ENCODE assay signal across 8 cellular contexts in genomic region chr17:66717680-66718079, GRCh38.
DNase-seq lines count a peak whose midpoint lies in the region; ATAC-seq and TF ChIP-seq lines count a peak whose summit lies in the region.

No MANE protein-coding gene starts in this region.

- DNase-seq in GM12865 (ENCODE audit: low read depth) (peak; percentile 88), epithelial cell of proximal tubule (ENCODE audit: low read depth) (peak; percentile 13), CD14-positive monocyte (ENCODE audit: low spot score) (no peak), SW 1271 (lab: John Stamatoyannopoulos, UW) (no peak)
- DNase-seq in activated CD4-positive, CD25-positive, alpha-beta regulatory T cell (lab: John Stamatoyannopoulos, UW): no peak
- no peak for DNase-seq in activated naive CD4-positive, alpha-beta T cell treated with anti-CD3 and anti-CD28 coated beads, Interleukin-2, amount 50 U/mL, for 16 hours

- no peak overlapping the region for H3K27ac Mint-ChIP-seq in CD14-positive monocyte

- no peaks in the 10 kb centered on the region for H3K27me3 Mint-ChIP-seq in CD14-positive monocyte (ENCODE audit: low read depth in 3 of 3)

- TF ChIP-seq CTCF in GM12865 (IDR thresholded peaks at IDR 0.05; ENCODE audit: insufficient read depth, low read depth, low read length, missing control alignments) (no peak), epithelial cell of proximal tubule (conservative IDR thresholded peaks at IDR 0.05; ENCODE audit: low read depth, low read length) (no peak), CD14-positive monocyte (IDR thresholded peaks at IDR 0.05) (no peak)

- intact Hi-C loops in CD14-positive monocyte (cut with micrococcal nuclease): loop anchor here in 1 of 2 donors (2.0 kb wide), 1 partner anchor 189 kb away; no protein-coding TSS in a partner anchor

- H3K4me3 ChIP-seq in GM12865 (ENCODE audit: low read depth, low read length) (no peak overlapping the region), epithelial cell of proximal tubule (ENCODE audit: low read depth, low read length) (no peak overlapping the region)

- H3K9me3 Mint-ChIP-seq in CD14-positive monocyte: peaks cover 0 to 3% (median 0%) of the 10 kb centered on the region in 7 donors

- ATAC-seq in GM21367 (IDR thresholded peaks at IDR 0.05; ENCODE audit: unreplicated experiment): peak; percentile 50
- peak; percentile 68 for ATAC-seq in HG03457 (IDR thresholded peaks at IDR 0.05; ENCODE audit: unreplicated experiment)

- no peak overlapping the region for H3K4me3 Mint-ChIP-seq in CD14-positive monocyte

- no peaks in the 10 kb centered on the region for H3K4me1 Mint-ChIP-seq in CD14-positive monocyte

- peaks cover 0 to 15% of the 10 kb centered on the region in 2 donors for H3K36me3 Mint-ChIP-seq in CD14-positive monocyte

Comparison
In these comparisons a context has a peak if more than half of its experiments do, and no peak if none do; other contexts are left out.
1. DNase-seq: peak in GM12865 (single experiment) and epithelial cell of proximal tubule (single experiment); none in activated CD4-positive, CD25-positive, alpha-beta regulatory T cell (0 of 4), CD14-positive monocyte (single experiment), activated naive CD4-positive, alpha-beta T cell treated with anti-CD3 and anti-CD28 coated beads, Interleukin-2, amount 50 U/mL, for 16 hours (single experiment) and SW 1271 (0 of 2).